Comparison of ENCODE assay signal across 22 cellular contexts in the genomic region with DNA sequence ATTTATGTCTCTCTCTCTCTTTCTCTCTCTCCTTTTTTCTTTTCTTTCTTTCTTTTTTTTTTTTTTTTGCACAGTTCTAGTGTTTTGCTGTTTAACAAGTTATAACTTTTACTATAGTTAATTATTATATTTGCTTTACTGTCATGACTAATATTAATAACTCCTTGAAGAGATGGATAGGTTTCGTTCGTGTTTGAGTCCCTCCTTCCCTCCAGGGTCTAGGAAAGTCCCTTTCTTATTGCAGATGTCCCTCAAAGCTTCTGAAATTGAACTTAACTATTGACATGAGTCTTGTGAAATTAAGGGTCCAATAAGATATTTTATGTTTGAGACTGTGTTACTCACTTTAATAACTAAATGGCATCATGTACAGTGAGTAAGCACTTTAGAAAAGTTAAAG.
A peak's percentile ranks its signal among the peaks of the same experiment; 100 is the strongest.
DNase-seq lines count a peak whose midpoint lies in the region; ATAC-seq, FAIRE-seq and TF ChIP-seq lines count a peak whose summit lies in the region.
"Had no signal": no experiment of that assay in that cellular context is flagged by ENCODE, and none has a peak within 500 bp of the region (broad histone marks: within the 10 kb centered on the region; RNA-seq: fewer than 3 reads in every experiment).

No MANE protein-coding gene starts in this region.

- TF ChIP-seq EP300 in ovary (IDR thresholded peaks at IDR 0.05) = no peak

- 82 to 93% (median 93%) methylated on average over 2 of the region's 2 CpGs for WGBS in ovary, 3 donors

- H3K4me3 ChIP-seq in ovary (no peak overlapping the region), HAP-1 (no peak overlapping the region)
- H3K4me3 ChIP-seq: lower lobe of right lung, prostate gland, uterus had no signal

- peaks cover 64% of the 10 kb centered on the region for H3K4me1 Mint-ChIP-seq in chondrocyte (ENCODE audit: low read depth)

- intact Hi-C loops in ovary (cut with DNase I) = no loop called here

- H3K27ac ChIP-seq in ovary = no peak overlapping the region
- H3K27ac ChIP-seq: lower lobe of right lung, prostate gland, VCaP had no signal

- no peak for TF ChIP-seq CTCF in chondrocyte (IDR thresholded peaks at IDR 0.05)
- no peak for TF ChIP-seq CTCF in ovary (IDR thresholded peaks at IDR 0.05)
- TF ChIP-seq CTCF in D721Med (IDR thresholded peaks at IDR 0.05; ENCODE audit: insufficient read depth, missing control alignments) = no peak

- TF ChIP-seq POLR2A in ovary (IDR thresholded peaks at IDR 0.05) = no peak

- H3K4me1 ChIP-seq in ovary (ENCODE audit: insufficient read depth) = peaks cover 7% of the 10 kb centered on the region
- H3K4me1 ChIP-seq in HAP-1 = peaks cover 6% of the 10 kb centered on the region
- H3K4me1 ChIP-seq: prostate gland, uterus had no signal

- in situ Hi-C loops in HAP-1 (cut with MboI; ENCODE audit: low sequenced_read_pairs) = no loop called here

- H3K4me3 Mint-ChIP-seq in chondrocyte (ENCODE audit: unreplicated experiment) = no peak overlapping the region
- H3K4me3 Mint-ChIP-seq: activated T-helper 1 cell treated with anti-CD3 and anti-CD28 coated beads, Interleukin-12 subunit alpha, Interleukin-12 subunit beta, Interleukin-2, Interleukin-4 antibody, amounts not matched to agents 30 ng/mL and 10 ng/mL and 1 ng/mL, durations not matched to agents 14 hours and 24 hours and 36 hours had no signal

- ATAC-seq in GM18499 (IDR thresholded peaks at IDR 0.05; ENCODE audit: insufficient read depth, unreplicated experiment) = peak; percentile 50
- peak; percentile 57 for ATAC-seq in GM19372 (IDR thresholded peaks at IDR 0.05; ENCODE audit: low read depth, unreplicated experiment)
- ATAC-seq in HG02970 (IDR thresholded peaks at IDR 0.05; ENCODE audit: low FRiP score, unreplicated experiment) = peak; percentile 79
- ATAC-seq: lower lobe of right lung; PC-3; stimulated activated naive CD8-positive, alpha-beta T cell treated with anti-CD3 and anti-CD28 coated beads, Interleukin-15, Interleukin-2, amounts not matched to agents 100 U/mL and 50 U/mL, for 24 hours had no signal

- FAIRE-seq in D721Med (lab: Jason Lieb, UNC) = no peak

- H3K27me3 Mint-ChIP-seq in chondrocyte (ENCODE audit: low read depth) = no peaks in the 10 kb centered on the region

- no peaks in the 10 kb centered on the region for H3K36me3 Mint-ChIP-seq in chondrocyte (ENCODE audit: low read depth)

- peaks cover 3% of the 10 kb centered on the region for H3K9me3 Mint-ChIP-seq in chondrocyte (ENCODE audit: low read depth)

- DNase-seq in chondrocyte (ENCODE audit: low spot score) (no peak), ovary (no peak), HAP-1 (ENCODE audit: low spot score in 2 of 2) (no peak), D721Med (ENCODE audit: insufficient read length, low spot score) (no peak), NCI-H2107 treated with DMSO at 0.1 percent for 48 hours (lab: John Stamatoyannopoulos, UW; ENCODE audit: unreplicated experiment) (no peak)
- DNase-seq: cerebellar nuclear complex; foreskin fibroblast; GDM1; H7; lower lobe of right lung; NCI-H2029 treated with DMSO at 0.1 percent for 48 hours; NCI-H526 treated with DMSO at 0.1 percent for 48 hours; PC-3; stimulated activated CD4-positive, alpha-beta T cell treated with anti-CD3 and anti-CD28 coated beads, Interleukin-12 subunit alpha, Interleukin-12 subunit beta, amount 100 ng/mL, for 4 hours; stimulated activated naive CD8-positive, alpha-beta T cell treated with anti-CD3 and anti-CD28 coated beads, Interleukin-15, Interleukin-2, amounts not matched to agents 100 U/mL and 50 U/mL, for 24 hours; uterus had no signal

- no peaks in the 10 kb centered on the region for H3K9me3 ChIP-seq in ovary
- no peaks in the 10 kb centered on the region for H3K9me3 ChIP-seq in HAP-1
- H3K9me3 ChIP-seq: lower lobe of right lung, prostate gland, uterus had no signal

- H3K36me3 ChIP-seq in ovary = no peaks in the 10 kb centered on the region
- H3K36me3 ChIP-seq in HAP-1 (replicated peaks) = no peaks in the 10 kb centered on the region
- H3K36me3 ChIP-seq: lower lobe of right lung, prostate gland, uterus had no signal

- H3K27ac Mint-ChIP-seq in chondrocyte (ENCODE audit: unreplicated experiment) = peak overlapping the region; percentile 83
- H3K27ac Mint-ChIP-seq: activated T-helper 1 cell treated with anti-CD3 and anti-CD28 coated beads, Interleukin-12 subunit alpha, Interleukin-12 subunit beta, Interleukin-2, Interleukin-4 antibody, amounts not matched to agents 30 ng/mL and 10 ng/mL and 1 ng/mL, durations not matched to agents 14 hours and 24 hours and 36 hours had no signal

- no peaks in the 10 kb centered on the region for H3K27me3 ChIP-seq in ovary
- no peaks in the 10 kb centered on the region for H3K27me3 ChIP-seq in HAP-1 (ENCODE audit: low read depth)
- H3K27me3 ChIP-seq: uterus had no signal
